ENCODE assay signal across 12 cellular contexts in the genomic region with DNA sequence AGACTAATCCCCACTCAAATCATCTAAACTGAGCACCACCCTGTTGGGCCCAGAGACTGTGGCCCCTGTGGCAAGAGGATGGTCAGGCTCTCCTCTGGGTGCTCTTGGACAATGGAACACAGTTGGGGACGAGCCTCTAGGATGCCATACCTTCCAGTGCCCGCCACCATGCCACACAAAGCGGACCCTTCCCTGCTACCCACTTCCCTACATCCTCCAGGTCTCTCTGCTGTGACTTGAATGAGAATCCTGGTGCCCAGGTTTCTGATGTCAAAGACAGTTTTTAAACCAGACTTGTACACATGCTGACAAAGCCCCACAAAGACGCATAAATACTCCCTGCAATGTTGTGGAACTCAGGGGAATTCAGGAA. TPM values are rescaled to one million over a fixed set of nuclear protein-coding genes. Genes with fewer than 3 reads are reported as not detected.
A peak's percentile ranks its signal among the peaks of the same experiment; 100 is the strongest.
DNase-seq lines count a peak whose midpoint lies in the region; ATAC-seq, FAIRE-seq and TF ChIP-seq lines count a peak whose summit lies in the region.
"Had no signal": no experiment of that assay in that cellular context is flagged by ENCODE, and none has a peak within 500 bp of the region (broad histone marks: within the 10 kb centered on the region; RNA-seq: fewer than 3 reads in every experiment).

No MANE protein-coding gene starts in this region.

- H3K23ac ChIP-seq in H1 (ENCODE audit: insufficient read length) = no peak overlapping the region

- no peak overlapping the region for H3K4me2 ChIP-seq in H1 (ENCODE audit: insufficient read depth in 1 of 2, low read depth in 2 of 2, low read length in 2 of 2)

- H2BK15ac ChIP-seq in H1 (ENCODE audit: low read length) = no peak overlapping the region

- no peak overlapping the region for H3K18ac ChIP-seq in H1 (ENCODE audit: extremely low read depth, low read length)

- no peak overlapping the region for H3K14ac ChIP-seq in H1 (ENCODE audit: insufficient read length)

- H3K4me1 Mint-ChIP-seq in activated T-cell treated with anti-CD3 and anti-CD28 coated beads, Interleukin-2, amount 50 U/mL, for 4 hours (ENCODE audit: low read depth) = peaks cover 20% of the 10 kb centered on the region

- H3K4me1 ChIP-seq in H1 (replicated peaks in 1 of 4; ENCODE audit: control insufficient read depth in 3 of 4, insufficient read depth in 4 of 4, low read length in 3 of 4) (peaks cover 4 to 15% (median 11%) of the 10 kb centered on the region in 4 experiments; a peak in 6 of 7 replicates), muscle layer of colon (ENCODE audit: insufficient read depth, low read length) (peaks cover 17% of the 10 kb centered on the region), thyroid gland (peaks cover 42 to 67% of the 10 kb centered on the region in 2 donors)
- H3K4me1 ChIP-seq: BE2C had no signal

- H2AFZ ChIP-seq in H1 (ENCODE audit: low read length) = no peak overlapping the region

- no peaks in the 10 kb centered on the region for H3K27me3 ChIP-seq in H1 (replicated peaks in 1 of 4; ENCODE audit: control insufficient read depth in 3 of 4, extremely low read depth in 1 of 4, insufficient read depth in 3 of 4, low read length in 3 of 4)
- H3K27me3 ChIP-seq in muscle layer of colon (ENCODE audit: control insufficient read depth in 1 of 2, insufficient read depth in 2 of 2, low read length in 2 of 2) = no peaks in the 10 kb centered on the region
- H3K27me3 ChIP-seq in thyroid gland = no peaks in the 10 kb centered on the region
- H3K27me3 ChIP-seq: BE2C, brain microvascular endothelial cell had no signal

- no peak for ATAC-seq in GM21737 (IDR thresholded peaks at IDR 0.05; ENCODE audit: unreplicated experiment)
- no peak for ATAC-seq in activated T-cell treated with anti-CD3 and anti-CD28 coated beads, Interleukin-2, amount 50 U/mL, for 4 hours

- H3K9me3 Mint-ChIP-seq in activated T-cell treated with anti-CD3 and anti-CD28 coated beads, Interleukin-2, amount 50 U/mL, for 4 hours = no peaks in the 10 kb centered on the region

- no peak overlapping the region for H2BK120ac ChIP-seq in H1 (replicated peaks; ENCODE audit: low read depth, low read length)

- no peak overlapping the region for H4K91ac ChIP-seq in H1 (replicated peaks; ENCODE audit: insufficient read length, low read length)

- no peaks in the 10 kb centered on the region for H3K9me3 ChIP-seq in H1 (ENCODE audit: insufficient read depth in 2 of 2, low read depth in 1 of 2, low read length in 1 of 2)
- H3K9me3 ChIP-seq in muscle layer of colon (ENCODE audit: low read length) = no peaks in the 10 kb centered on the region
- H3K9me3 ChIP-seq in thyroid gland = no peaks in the 10 kb centered on the region
- H3K9me3 ChIP-seq: BE2C had no signal

- no peak overlapping the region for H2BK12ac ChIP-seq in H1 (ENCODE audit: low read depth, low read length)

- POLR2A ChIA-PET in RWPE1 (lab: Yijun Ruan, JAX; ENCODE audit: low non-redundant PET) = interaction anchor here (1.0 to 1.5 kb wide), 3 partner anchors 34 to 36 kb away, joined by 3 to 4 read pairs (median 3); no protein-coding TSS in a partner anchor
- POLR2A ChIA-PET in H1 (lab: Charles Lee; ENCODE audit: partially characterized antibody) = interaction anchor here (1.1 to 31.5 kb wide), 12 partner anchors 8 to 241 kb away, joined by 3 to 650 read pairs (median 7); a partner anchor contains a TSS

- H3K27ac ChIP-seq in RWPE1 (peak overlapping the region; percentile 99), H1 (ENCODE audit: low read depth, low read length) (no peak overlapping the region), muscle layer of colon (ENCODE audit: low read depth, low read length) (peak overlapping the region; percentile 28), thyroid gland (peak overlapping the region; percentile 95 to 96 (median 96))
- H3K27ac ChIP-seq: brain microvascular endothelial cell had no signal

- H4K8ac ChIP-seq in H1 (ENCODE audit: extremely low read depth, insufficient read depth, low read length) = no peak overlapping the region

- peaks cover 9% of the 10 kb centered on the region for H3K36me3 Mint-ChIP-seq in activated T-cell treated with anti-CD3 and anti-CD28 coated beads, Interleukin-2, amount 50 U/mL, for 4 hours (ENCODE audit: insufficient read depth)

- no peaks in the 10 kb centered on the region for H3K27me3 Mint-ChIP-seq in activated T-cell treated with anti-CD3 and anti-CD28 coated beads, Interleukin-2, amount 50 U/mL, for 4 hours (ENCODE audit: low read depth)

- H3K23me2 ChIP-seq in H1 (ENCODE audit: low read depth, low read length) = peaks cover 9% of the 10 kb centered on the region; the same call in 1 of the 2 replicates

- TF ChIP-seq RAD21 in H1 (IDR thresholded peaks at IDR 0.05 in 1 of 2, conservative IDR thresholded peaks at IDR 0.05 in 1 of 2; ENCODE audit: low read depth in 2 of 2, low read length in 2 of 2) = no peak

- TF ChIP-seq EP300 in H1 (IDR thresholded peaks at IDR 0.05; ENCODE audit: borderline replicate concordance in 1 of 2, low read depth in 2 of 2, low read length in 2 of 2) = no peak

- intact Hi-C loops in thyroid gland (cut with DNase I) = loop anchor here (5.0 to 10.0 kb wide), 2 partner anchors 160 to 243 kb away; no protein-coding TSS in a partner anchor

- H3K79me2 ChIP-seq in H1 (ENCODE audit: control insufficient read depth in 1 of 2, insufficient read depth in 2 of 2, low read length in 2 of 2) = peaks cover 0 to 32% of the 10 kb centered on the region in 2 experiments; a peak in 1 of 4 replicates

- no peak overlapping the region for H2AK5ac ChIP-seq in H1 (ENCODE audit: low read depth, low read length)

- no peak overlapping the region for H2BK20ac ChIP-seq in H1 (ENCODE audit: low read length)

- no peak for TF ChIP-seq POLR2A in H1 (IDR thresholded peaks at IDR 0.05; ENCODE audit: control extremely low read depth in 1 of 2, low read depth in 2 of 2, low read length in 2 of 2)
- no peak for TF ChIP-seq POLR2A in thyroid gland (IDR thresholded peaks at IDR 0.05)

- H3K9ac ChIP-seq in H1 (replicated peaks in 1 of 4; ENCODE audit: extremely low read depth in 1 of 4, low read depth in 3 of 4, low read length in 3 of 4) (no peak overlapping the region; a peak in 1 of 7 replicates), muscle layer of colon (ENCODE audit: low read length) (no peak overlapping the region)

- DNase-seq in RWPE1 (ENCODE audit: low spot score) (no peak), H1 (ENCODE audit: low read depth in 1 of 2, low spot score in 2 of 2) (no peak), thyroid gland (no peak), germinal center (ENCODE audit: low spot score) (no peak), NCI-H2196 treated with DMSO at 0.1 percent for 48 hours (lab: John Stamatoyannopoulos, UW; ENCODE audit: unreplicated experiment) (no peak)
- no peak for DNase-seq in activated T-cell treated with anti-CD3 and anti-CD28 coated beads, Interleukin-2, amount 50 U/mL, for 4 hours
- DNase-seq: activated naive CD4-positive, alpha-beta T cell treated with Interleukin-2 at 50 U/mL for 16 hours; brain microvascular endothelial cell; stimulated activated naive CD8-positive, alpha-beta T cell treated with anti-CD3 and anti-CD28 coated beads, Interleukin-15, Interleukin-2, amounts not matched to agents 100 U/mL and 50 U/mL, for 24 hours had no signal

- H3K79me1 ChIP-seq in H1 (ENCODE audit: low read depth, low read length) = peaks cover 3% of the 10 kb centered on the region; the same call in 1 of the 2 replicates

- no peak for TF ChIP-seq CTCF in RWPE1 (conservative IDR thresholded peaks at IDR 0.05; ENCODE audit: low read depth)
- TF ChIP-seq CTCF in H1 (IDR thresholded peaks at IDR 0.05; ENCODE audit: control extremely low read depth in 1 of 3, insufficient read depth in 1 of 3, low read depth in 1 of 3, low read length in 3 of 3) = no peak
- no peak for TF ChIP-seq CTCF in thyroid gland (IDR thresholded peaks at IDR 0.05)

- peaks cover 4 to 26% (median 12%) of the 10 kb centered on the region in 4 experiments; a peak in 6 of 8 replicates for H3K36me3 ChIP-seq in H1 (ENCODE audit: control insufficient read depth in 2 of 4, insufficient read depth in 4 of 4, low read length in 3 of 4)
- H3K36me3 ChIP-seq in muscle layer of colon (ENCODE audit: insufficient read depth, low read length) = peaks cover 14% of the 10 kb centered on the region
- no peaks in the 10 kb centered on the region for H3K36me3 ChIP-seq in thyroid gland

- WGBS in H1 (ENCODE audit: extremely low coverage in 1 of 2, insufficient coverage in 1 of 2, insufficient read length in 1 of 2, insufficient replicate concordance in 2 of 2, low coverage in 1 of 2, low lambda C conversion rate in 2 of 2, missing lambda C conversion rate in 1 of 2), 2 experiments = 95% methylated on average over 4 of the region's 4 CpGs; no CpG with 5 or more reads in 1 of the 2 experiments
- WGBS in thyroid gland, 2 donors = 90 to 91% methylated on average over 4 of the region's 4 CpGs

- H3K4ac ChIP-seq in H1 (replicated peaks; ENCODE audit: insufficient read length, low read depth, low read length) = no peak overlapping the region

- peaks cover 0 to 4% of the 10 kb centered on the region in 2 experiments for H4K20me1 ChIP-seq in H1 (replicated peaks in 1 of 2; ENCODE audit: control insufficient read depth in 1 of 2, insufficient read depth in 2 of 2, low read length in 2 of 2)

- CTCF ChIA-PET in RWPE1 (lab: Yijun Ruan, JAX) (interaction anchor here (0.6 to 2.5 kb wide), 10 partner anchors 16 to 1199 kb away, joined by 3 to 68 read pairs (median 7); a partner anchor contains a TSS), H1 (lab: Charles Lee; ENCODE audit: partially characterized antibody) (interaction anchor here (0.6 to 7.7 kb wide), 50 partner anchors 10 to 957 kb away, joined by 3 to 220 read pairs (median 6); a partner anchor contains a TSS)

- H2BK5ac ChIP-seq in H1 (ENCODE audit: low read depth, low read length) = peak overlapping the region; percentile 35; the same call in 1 of the 2 replicates

- no peak overlapping the region for H3K4me3 ChIP-seq in H1 (ENCODE audit: extremely low read depth in 1 of 4, insufficient read depth in 2 of 4, low read depth in 3 of 4, low read length in 4 of 4)
- no peak overlapping the region for H3K4me3 ChIP-seq in muscle layer of colon (ENCODE audit: low read depth in 1 of 2, low read length in 2 of 2)
- no peak overlapping the region for H3K4me3 ChIP-seq in thyroid gland (replicated peaks in 1 of 3)

- H3K56ac ChIP-seq in H1 (replicated peaks; ENCODE audit: insufficient read length, low read depth, low read length) = no peak overlapping the region

- FAIRE-seq in H1 (lab: Jason Lieb, UNC) = no peak

- H3K4me3 Mint-ChIP-seq in activated T-cell treated with anti-CD3 and anti-CD28 coated beads, Interleukin-2, amount 50 U/mL, for 4 hours = no peak overlapping the region

- no peak overlapping the region for H4K5ac ChIP-seq in H1 (ENCODE audit: insufficient read length, low read depth, low read length)

RNA-seq across cellular contexts. Expression of a gene that starts 4.7 kb away (rescaled TPM):
- 20.3 and 21.3 TPM in 2 replicates for total RNA-seq in H1 (2021; fragmentation: NEBNext Ultra II Directional; extraction: Animal tissue kit (Norgen Biotek cat#: 25700))
- 19.7 and 21.4 TPM in 2 replicates for polyA plus RNA-seq in H1 (2011; rRNA removed)
- polyA plus RNA-seq in H1 (2011; cell fraction: cytosol; rRNA removed) = 26.3 TPM
- polyA plus RNA-seq in H1 (2011; cell fraction: nucleus; rRNA removed) = 18.4 TPM
- polyA plus RNA-seq in H1 (2012, experiment 1 of 2) = 24.1 to 30.2 TPM (median 28.9 TPM) in 4 replicates
- 17.1 TPM for polyA plus RNA-seq in H1 (2012, experiment 2 of 2)
- polyA plus RNA-seq in H1 (2013, experiment 1 of 2) = 16.7 TPM
- polyA plus RNA-seq in H1 (2013, experiment 2 of 2) = 16.9 TPM
- 17.1 and 17.4 TPM in 2 replicates for polyA minus RNA-seq in H1 (2011; rRNA and poly(A)+ RNA removed)
- 7.3 TPM for polyA minus RNA-seq in H1 (2011; cell fraction: cytosol; rRNA and poly(A)+ RNA removed)
- 7.7 TPM for polyA minus RNA-seq in H1 (2011; cell fraction: nucleus; rRNA and poly(A)+ RNA removed)
- total RNA-seq in thyroid gland = 10 to 100 TPM in 3 of 4 donors, 1 to 10 TPM in 1; 8.6 to 17.0 (median 15.0) TPM
- 10 to 100 TPM; 21.7 to 29.4 (median 24.7) TPM for total RNA-seq in activated T-cell treated with anti-CD3 and anti-CD28 coated beads, Interleukin-2, amount 50 U/mL, for 4 hours

RNA-seq across cellular contexts. Expression of a gene that starts 4.8 kb away (rescaled TPM):
- 305 and 322 TPM in 2 replicates for total RNA-seq in H1 (2021; fragmentation: NEBNext Ultra II Directional; extraction: Animal tissue kit (Norgen Biotek cat#: 25700))
- polyA plus RNA-seq in H1 (2011; rRNA removed) = 83.3 and 138 TPM in 2 replicates
- 282 TPM for polyA plus RNA-seq in H1 (2011; cell fraction: cytosol; rRNA removed)
- 36.5 TPM for polyA plus RNA-seq in H1 (2011; cell fraction: nucleus; rRNA removed)
- 470 to 570 TPM (median 490 TPM) in 4 replicates for polyA plus RNA-seq in H1 (2012, experiment 1 of 2)
- polyA plus RNA-seq in H1 (2012, experiment 2 of 2) = 141 TPM
- 965 TPM for polyA plus RNA-seq in H1 (2013, experiment 1 of 2)
- polyA plus RNA-seq in H1 (2013, experiment 2 of 2) = 959 TPM
- 8.2 and 9.6 TPM in 2 replicates for polyA minus RNA-seq in H1 (2011; rRNA and poly(A)+ RNA removed)
- 42.3 TPM for polyA minus RNA-seq in H1 (2011; cell fraction: cytosol; rRNA and poly(A)+ RNA removed)
- 34.3 TPM for polyA minus RNA-seq in H1 (2011; cell fraction: nucleus; rRNA and poly(A)+ RNA removed)
- total RNA-seq in thyroid gland = 100 to 1,000 TPM; 133 to 413 (median 301) TPM
- total RNA-seq in activated T-cell treated with anti-CD3 and anti-CD28 coated beads, Interleukin-2, amount 50 U/mL, for 4 hours = 100 to 1,000 TPM; 306 to 337 (median 326) TPM

RNA-seq across cellular contexts. Expression of a gene that starts 5.3 kb away (rescaled TPM):
- 114 and 115 TPM in 2 replicates for total RNA-seq in H1 (2021; fragmentation: NEBNext Ultra II Directional; extraction: Animal tissue kit (Norgen Biotek cat#: 25700))
- 109 and 149 TPM in 2 replicates for polyA plus RNA-seq in H1 (2011; rRNA removed)
- polyA plus RNA-seq in H1 (2011; cell fraction: cytosol; rRNA removed) = 117 TPM
- 1,123 TPM for polyA plus RNA-seq in H1 (2011; cell fraction: nucleus; rRNA removed)
- 136 to 155 TPM (median 141 TPM) in 4 replicates for polyA plus RNA-seq in H1 (2012, experiment 1 of 2)
- polyA plus RNA-seq in H1 (2012, experiment 2 of 2) = 102 TPM
- 102 TPM for polyA plus RNA-seq in H1 (2013, experiment 1 of 2)
- polyA plus RNA-seq in H1 (2013, experiment 2 of 2) = 83.3 TPM
- 82.5 and 154 TPM in 2 replicates for polyA minus RNA-seq in H1 (2011; rRNA and poly(A)+ RNA removed)
- polyA minus RNA-seq in H1 (2011; cell fraction: cytosol; rRNA and poly(A)+ RNA removed) = 100 TPM
- polyA minus RNA-seq in H1 (2011; cell fraction: nucleus; rRNA and poly(A)+ RNA removed) = 265 TPM
- 100 to 1,000 TPM; 126 to 216 (median 138) TPM for total RNA-seq in thyroid gland
- 1 to 10 TPM; 6.0 to 7.2 (median 6.8) TPM for total RNA-seq in activated T-cell treated with anti-CD3 and anti-CD28 coated beads, Interleukin-2, amount 50 U/mL, for 4 hours

RNA-seq across cellular contexts. Expression of a gene that starts 11.3 kb away (rescaled TPM):
- total RNA-seq in H1 (2021; fragmentation: NEBNext Ultra II Directional; extraction: Animal tissue kit (Norgen Biotek cat#: 25700)) = 16.7 and 20.2 TPM in 2 replicates
- 16.6 and 18.5 TPM in 2 replicates for polyA plus RNA-seq in H1 (2011; rRNA removed)
- polyA plus RNA-seq in H1 (2011; cell fraction: cytosol; rRNA removed) = 15.0 TPM
- polyA plus RNA-seq in H1 (2011; cell fraction: nucleus; rRNA removed) = 36.5 TPM
- 12.7 to 14.1 TPM (median 13.8 TPM) in 4 replicates for polyA plus RNA-seq in H1 (2012, experiment 1 of 2)
- polyA plus RNA-seq in H1 (2012, experiment 2 of 2) = 11.0 TPM
- 14.8 TPM for polyA plus RNA-seq in H1 (2013, experiment 1 of 2)
- polyA plus RNA-seq in H1 (2013, experiment 2 of 2) = 12.6 TPM
- polyA minus RNA-seq in H1 (2011; rRNA and poly(A)+ RNA removed) = 28.6 and 29.3 TPM in 2 replicates
- 10.1 TPM for polyA minus RNA-seq in H1 (2011; cell fraction: cytosol; rRNA and poly(A)+ RNA removed)
- 25.2 TPM for polyA minus RNA-seq in H1 (2011; cell fraction: nucleus; rRNA and poly(A)+ RNA removed)
- 10 to 100 TPM in 2 of 4 donors, 1 to 10 TPM in 2; 8.4 to 13.9 (median 11.0) TPM for total RNA-seq in thyroid gland
- 10 to 100 TPM; 17.3 to 17.6 (median 17.5) TPM for total RNA-seq in activated T-cell treated with anti-CD3 and anti-CD28 coated beads, Interleukin-2, amount 50 U/mL, for 4 hours

Comparison
In these comparisons a context has a peak if more than half of its experiments do, and no peak if none do; other contexts are left out.
1. RNA of a gene that starts 5.3 kb away (total RNA-seq): 126 to 216 TPM in thyroid gland and 114 to 115 TPM in H1; 6.0 to 7.2 TPM in activated T-cell treated with anti-CD3 and anti-CD28 coated beads, Interleukin-2, amount 50 U/mL, for 4 hours; every median in the first group is over 10 times any median in the second.